Comparison of ENCODE assay signal across 15 cellular contexts in genomic region chr6:15232836-15233510, GRCh38.
"Had no signal": no experiment of that assay in that cellular context is flagged by ENCODE, and none has a peak within 500 bp of the region (broad histone marks: within the 10 kb centered on the region; RNA-seq: fewer than 3 reads in every experiment).

No MANE protein-coding gene starts in this region.

- FAIRE-seq: endometrium, small intestine had no signal

- H3K27ac Mint-ChIP-seq: activated CD4-positive, alpha-beta memory T cell treated with anti-CD3 and anti-CD28 coated beads for 36 hours; immature natural killer cell; naive thymus-derived CD4-positive, alpha-beta T cell had no signal

- H3K4me1 ChIP-seq: breast epithelium, esophagus muscularis mucosa, lower lobe of right lung, thyroid gland, vagina had no signal

- ATAC-seq: left cardiac atrium; lower lobe of right lung; naive thymus-derived CD4-positive, alpha-beta T cell; right cardiac atrium had no signal

- DNase-seq: activated CD4-positive, alpha-beta memory T cell treated with anti-CD3 and anti-CD28 coated beads for 36 hours; activated naive CD4-positive, alpha-beta T cell; glutamatergic neuron; immature natural killer cell; left cardiac atrium; lower lobe of right lung; naive thymus-derived CD4-positive, alpha-beta T cell; right cardiac atrium; small intestine; thyroid gland had no signal

- H3K27ac ChIP-seq: breast epithelium, dorsolateral prefrontal cortex, esophagus muscularis mucosa, lower lobe of right lung, thyroid gland, vagina had no signal

- H3K9me3 ChIP-seq: breast epithelium, esophagus muscularis mucosa, lower lobe of right lung, thyroid gland, vagina had no signal

- H3K27me3 Mint-ChIP-seq: activated CD4-positive, alpha-beta memory T cell treated with anti-CD3 and anti-CD28 coated beads for 36 hours had no signal

- H3K36me3 ChIP-seq: breast epithelium, esophagus muscularis mucosa, lower lobe of right lung, thyroid gland, vagina had no signal

- H3K4me3 ChIP-seq: breast epithelium, dorsolateral prefrontal cortex, esophagus muscularis mucosa, lower lobe of right lung, thyroid gland, vagina had no signal

- H3K27me3 ChIP-seq: breast epithelium, dorsolateral prefrontal cortex, esophagus muscularis mucosa, thyroid gland, vagina had no signal

- H3K4me3 Mint-ChIP-seq: activated CD4-positive, alpha-beta memory T cell treated with anti-CD3 and anti-CD28 coated beads for 36 hours; immature natural killer cell; naive thymus-derived CD4-positive, alpha-beta T cell had no signal

- H3K9me3 Mint-ChIP-seq: activated CD4-positive, alpha-beta memory T cell treated with anti-CD3 and anti-CD28 coated beads for 36 hours; immature natural killer cell; naive thymus-derived CD4-positive, alpha-beta T cell had no signal

- H3K36me3 Mint-ChIP-seq: activated CD4-positive, alpha-beta memory T cell treated with anti-CD3 and anti-CD28 coated beads for 36 hours; immature natural killer cell; naive thymus-derived CD4-positive, alpha-beta T cell had no signal

- H3K4me1 Mint-ChIP-seq: immature natural killer cell; naive thymus-derived CD4-positive, alpha-beta T cell had no signal
